ENCODE assay signal across 23 cellular contexts in the genomic region with DNA sequence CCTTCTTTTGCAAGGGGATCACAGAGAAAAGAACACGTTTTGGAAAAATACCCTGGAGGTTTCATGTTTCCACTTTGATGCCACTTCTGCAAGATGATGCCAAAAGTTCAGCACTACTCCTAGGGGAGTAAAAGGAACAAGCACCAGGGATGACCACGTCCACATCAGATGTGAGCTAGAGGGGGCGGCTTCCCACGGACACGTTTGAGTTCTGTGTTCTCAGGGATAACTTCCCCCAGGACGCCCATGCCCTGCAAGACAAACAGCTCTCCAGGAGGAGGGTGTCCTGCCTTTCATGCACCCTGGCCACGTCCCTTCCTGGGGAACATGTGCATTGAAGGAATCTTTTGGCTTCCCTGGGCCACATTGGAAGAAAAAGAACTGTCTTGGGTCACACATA.
DNase-seq lines count a peak whose midpoint lies in the region; ATAC-seq and TF ChIP-seq lines count a peak whose summit lies in the region.
"Had no signal": no experiment of that assay in that cellular context is flagged by ENCODE, and none has a peak within 500 bp of the region (broad histone marks: within the 10 kb centered on the region; RNA-seq: fewer than 3 reads in every experiment).

No MANE protein-coding gene starts in this region.

- H3K4me1 ChIP-seq in HEK293 (ENCODE audit: control insufficient read depth, insufficient read depth, low read length): no peaks in the 10 kb centered on the region
- H3K4me1 ChIP-seq in IMR-90 (ENCODE audit: control insufficient read depth, insufficient read depth, low read length): no peaks in the 10 kb centered on the region
- H3K4me1 ChIP-seq in neural progenitor cell: no peaks in the 10 kb centered on the region
- H3K4me1 ChIP-seq: A549, BE2C, BLaER1 had no signal

- peak overlapping the region; percentile 4 for H2AFZ ChIP-seq in IMR-90 (replicated peaks; ENCODE audit: low read length, poor library complexity)
- H2AFZ ChIP-seq in neural progenitor cell (replicated peaks): peak overlapping the region; percentile 26

- no peak for TF ChIP-seq RAD21 in IMR-90 (IDR thresholded peaks at IDR 0.05; ENCODE audit: low read length)

- H2AK5ac ChIP-seq in IMR-90 (ENCODE audit: low read depth, low read length): no peak overlapping the region

- no peaks in the 10 kb centered on the region for H4K20me1 ChIP-seq in IMR-90 (ENCODE audit: insufficient read depth, low read length)
- no peaks in the 10 kb centered on the region for H4K20me1 ChIP-seq in neural progenitor cell (ENCODE audit: low read depth)
- H4K20me1 ChIP-seq: BLaER1 had no signal

- no peaks in the 10 kb centered on the region for H3K27me3 Mint-ChIP-seq in neural progenitor cell (ENCODE audit: insufficient read depth, low read depth)
- H3K27me3 Mint-ChIP-seq in activated naive CD4-positive, alpha-beta T cell treated with anti-CD3 and anti-CD28 coated beads for 36 hours (ENCODE audit: low read depth): no peaks in the 10 kb centered on the region
- H3K27me3 Mint-ChIP-seq: CD4-positive, CD25-positive, alpha-beta regulatory T cell; CD8-positive, alpha-beta memory T cell had no signal

- no peak for DNase-seq in IMR-90
- DNase-seq in neural progenitor cell (ENCODE audit: low spot score): no peak
- no peak for DNase-seq in activated naive CD4-positive, alpha-beta T cell treated with anti-CD3 and anti-CD28 coated beads for 36 hours
- DNase-seq in medulla oblongata (ENCODE audit: extremely low spot score): no peak
- DNase-seq: BE2C; C1 segment of cervical spinal cord; CD4-positive, alpha-beta memory T cell; CD4-positive, CD25-positive, alpha-beta regulatory T cell; CD8-positive, alpha-beta memory T cell; COR-L47; DMS 273 treated with DMSO at 0.1 percent for 48 hours; DMS153; DMS53; DMS79; DND-41; EL; GDM1 had no signal

- no peak overlapping the region for H3K4me3 Mint-ChIP-seq in neural progenitor cell
- H3K4me3 Mint-ChIP-seq in activated naive CD4-positive, alpha-beta T cell treated with anti-CD3 and anti-CD28 coated beads for 36 hours: no peak overlapping the region
- H3K4me3 Mint-ChIP-seq: CD14-positive monocyte; CD4-positive, alpha-beta memory T cell; CD4-positive, CD25-positive, alpha-beta regulatory T cell; CD8-positive, alpha-beta memory T cell had no signal

- no peak overlapping the region for H2BK15ac ChIP-seq in IMR-90 (ENCODE audit: low read depth, low read length)

- H3K4ac ChIP-seq in IMR-90 (ENCODE audit: low read depth, low read length): no peak overlapping the region

- CTCF ChIA-PET in HEK293 (lab: Yijun Ruan, JAX): no interaction called here
- CTCF ChIA-PET in IMR-90 (lab: Yijun Ruan, JAX): no interaction called here
- CTCF ChIA-PET in activated naive CD4-positive, alpha-beta T cell treated with anti-CD3 and anti-CD28 coated beads for 36 hours (lab: Charles Lee): no interaction called here

- no peaks in the 10 kb centered on the region for H3K36me3 ChIP-seq in HEK293 (ENCODE audit: control insufficient read depth in 2 of 2, insufficient read depth in 1 of 2, low read length in 2 of 2)
- no peaks in the 10 kb centered on the region for H3K36me3 ChIP-seq in IMR-90 (ENCODE audit: control insufficient read depth, insufficient read depth, low read length)
- no peaks in the 10 kb centered on the region for H3K36me3 ChIP-seq in neural progenitor cell
- H3K36me3 ChIP-seq: BE2C, BLaER1 had no signal

- H2BK20ac ChIP-seq in IMR-90 (ENCODE audit: low read depth, low read length): no peak overlapping the region

- TF ChIP-seq POLR2A in IMR-90 (IDR thresholded peaks at IDR 0.05; ENCODE audit: low read depth, low read length): no peak

- H3K18ac ChIP-seq in IMR-90 (ENCODE audit: low read depth, low read length): no peak overlapping the region

- H3K23ac ChIP-seq in IMR-90 (ENCODE audit: low read depth, low read length): no peak overlapping the region

- H4K91ac ChIP-seq in IMR-90 (ENCODE audit: insufficient read depth, low read depth, low read length): no peak overlapping the region

- H2AK9ac ChIP-seq in IMR-90 (replicated peaks; ENCODE audit: low read depth, low read length, poor library complexity): no peak overlapping the region

- no peaks in the 10 kb centered on the region for H3K36me3 Mint-ChIP-seq in neural progenitor cell
- no peaks in the 10 kb centered on the region for H3K36me3 Mint-ChIP-seq in activated naive CD4-positive, alpha-beta T cell treated with anti-CD3 and anti-CD28 coated beads for 36 hours (ENCODE audit: low read depth)
- H3K36me3 Mint-ChIP-seq: CD14-positive monocyte; CD4-positive, alpha-beta memory T cell; CD4-positive, CD25-positive, alpha-beta regulatory T cell; CD8-positive, alpha-beta memory T cell had no signal

- dilution Hi-C loops in IMR-90 (cut with HindIII; ENCODE audit: low sequenced_read_pairs, unreplicated experiment): no loop called here

- H3K79me2 ChIP-seq in neural progenitor cell (ENCODE audit: low read depth): no peaks in the 10 kb centered on the region

- in situ Hi-C loops in IMR-90 (cut with MboI; ENCODE audit: low sequenced_read_pairs): no loop called here

- H4K8ac ChIP-seq in IMR-90 (ENCODE audit: low read depth in 2 of 2, low read length in 2 of 2): no peak overlapping the region

- H2BK5ac ChIP-seq in IMR-90 (ENCODE audit: low read depth, low read length, poor library complexity, severe bottlenecking): no peak overlapping the region

- no peak overlapping the region for H2BK120ac ChIP-seq in IMR-90 (ENCODE audit: low read depth, low read length)

- H3F3A ChIP-seq in neural progenitor cell (ENCODE audit: low read depth): no peaks in the 10 kb centered on the region

- H3K27me3 ChIP-seq in IMR-90 (ENCODE audit: control insufficient read depth, insufficient read depth, low read length): no peaks in the 10 kb centered on the region
- H3K27me3 ChIP-seq in neural progenitor cell: no peaks in the 10 kb centered on the region
- H3K27me3 ChIP-seq: BE2C, BLaER1 had no signal

- no peak overlapping the region for H3K14ac ChIP-seq in IMR-90 (replicated peaks; ENCODE audit: low read depth, low read length)

- no peaks in the 10 kb centered on the region for H3K9me3 Mint-ChIP-seq in neural progenitor cell
- no peaks in the 10 kb centered on the region for H3K9me3 Mint-ChIP-seq in activated naive CD4-positive, alpha-beta T cell treated with anti-CD3 and anti-CD28 coated beads for 36 hours

- no peaks in the 10 kb centered on the region for H3K9me1 ChIP-seq in IMR-90 (ENCODE audit: insufficient read depth, low read length)

- H3K79me1 ChIP-seq in IMR-90 (ENCODE audit: low read depth in 1 of 2, low read length in 2 of 2): no peaks in the 10 kb centered on the region

- H3K27ac ChIP-seq in HEK293 (ENCODE audit: extremely low read depth, low read depth, low read length) (no peak overlapping the region), IMR-90 (ENCODE audit: insufficient read depth, low read length) (no peak overlapping the region), neural progenitor cell (no peak overlapping the region)
- H3K27ac ChIP-seq: 22Rv1, A549, BLaER1 had no signal

- intact Hi-C loops in IMR-90 (cut with micrococcal nuclease): no loop called here
- intact Hi-C loops in activated naive CD4-positive, alpha-beta T cell treated with anti-CD3 and anti-CD28 coated beads for 36 hours (cut with micrococcal nuclease): no loop called here

- POLR2A ChIA-PET in HEK293 (lab: Yijun Ruan, JAX) (interaction anchor here (0.6 kb wide), 1 partner anchor 104 kb away, joined by 3 read pairs; no protein-coding TSS in a partner anchor), IMR-90 (lab: Charles Lee; ENCODE audit: unreplicated experiment) (no interaction called here)

- no peak overlapping the region for H3K27ac Mint-ChIP-seq in neural progenitor cell
- H3K27ac Mint-ChIP-seq in activated naive CD4-positive, alpha-beta T cell treated with anti-CD3 and anti-CD28 coated beads for 36 hours: no peak overlapping the region
- H3K27ac Mint-ChIP-seq: CD14-positive monocyte; CD4-positive, alpha-beta memory T cell; CD4-positive, CD25-positive, alpha-beta regulatory T cell; CD8-positive, alpha-beta memory T cell had no signal

- WGBS in IMR-90 (ENCODE audit: extremely low coverage in 2 of 2, insufficient read length in 1 of 2), 2 experiments: 70% methylated on average over 3 of the region's 7 CpGs; no CpG with 5 or more reads in 1 of the 2 experiments

- peaks cover 9% of the 10 kb centered on the region for H3K4me1 Mint-ChIP-seq in neural progenitor cell
- H3K4me1 Mint-ChIP-seq in activated naive CD4-positive, alpha-beta T cell treated with anti-CD3 and anti-CD28 coated beads for 36 hours (ENCODE audit: low read depth): no peaks in the 10 kb centered on the region
- H3K4me1 Mint-ChIP-seq: CD14-positive monocyte; CD4-positive, alpha-beta memory T cell; CD4-positive, CD25-positive, alpha-beta regulatory T cell; CD8-positive, alpha-beta memory T cell had no signal

- H3K9ac ChIP-seq in IMR-90 (ENCODE audit: low read depth, low read length): no peak overlapping the region
- H3K9ac ChIP-seq in neural progenitor cell: no peak overlapping the region
- H3K9ac ChIP-seq: BLaER1 had no signal

- BruUV-seq in IMR-90 (replicated peaks; lab: Mats Ljungman, UMichigan): no TSS peak

- ATAC-seq in IMR-90 (ENCODE audit: low read depth): no peak
- ATAC-seq: A549, GM12878 had no signal

- H3K4me2 ChIP-seq in IMR-90 (ENCODE audit: low read depth, low read length) (no peak overlapping the region), neural progenitor cell (no peak overlapping the region)
- H3K4me2 ChIP-seq: A549, BLaER1 had no signal

- H3K4me3 ChIP-seq in HEK293 (ENCODE audit: low read depth, low read length) (no peak overlapping the region), IMR-90 (ENCODE audit: insufficient read depth, low read depth, low read length) (no peak overlapping the region), neural progenitor cell (no peak overlapping the region)
- H3K4me3 ChIP-seq: A549, BLaER1, GM12878 had no signal

- no peak for TF ChIP-seq CTCF in HEK293 (tag by site-specific recombination; IDR thresholded peaks at IDR 0.05)
- no peak for TF ChIP-seq CTCF in IMR-90 (conservative IDR thresholded peaks at IDR 0.05; ENCODE audit: low read depth, low read length)
- no peak for TF ChIP-seq CTCF in neural progenitor cell (IDR thresholded peaks at IDR 0.05)

- no peak overlapping the region for H4K5ac ChIP-seq in IMR-90 (ENCODE audit: low read depth, low read length)

- H3K56ac ChIP-seq in IMR-90 (ENCODE audit: extremely low read depth, insufficient read depth, low read length): no peak overlapping the region

- no peaks in the 10 kb centered on the region for H3K9me3 ChIP-seq in HEK293 (ENCODE audit: control insufficient read depth, insufficient read depth, low read depth, low read length)
- no peaks in the 10 kb centered on the region for H3K9me3 ChIP-seq in IMR-90 (ENCODE audit: control insufficient read depth, insufficient read depth, low read length)
- no peaks in the 10 kb centered on the region for H3K9me3 ChIP-seq in neural progenitor cell (ENCODE audit: low read depth)
- H3K9me3 ChIP-seq: A549, BE2C, BLaER1 had no signal

TF ChIP-seq in HEK293, 187 proteins besides CTCF, POLR2A, EP300 and RAD21 (continues in another document):
- TF ChIP-seq ZFHX2 (tag by site-specific recombination; conservative IDR thresholded peaks at IDR 0.05): peak; percentile 78

TF ChIP-seq in IMR-90, 13 proteins besides CTCF, POLR2A, EP300 and RAD21 (continues in another document):
- TF ChIP-seq SMC3 (IDR thresholded peaks at IDR 0.05; ENCODE audit: low read depth, low read length): no peak
